ENCODE assay signal across 11 cellular contexts in genomic region chr11:10828407-10828806, GRCh38.
"Had no signal": no experiment of that assay in that cellular context is flagged by ENCODE, and none has a peak within 500 bp of the region (broad histone marks: within the 10 kb centered on the region; RNA-seq: fewer than 3 reads in every experiment).

No MANE protein-coding gene starts in this region.

- H3K4me3 Mint-ChIP-seq: GM23338, H9, HFFc6 had no signal

- DNase-seq: GM23248, GOT3, H7, H9, HCEC 1CT, HFFc6 had no signal

- FAIRE-seq: H1, H54 had no signal

- H3K4me3 ChIP-seq: GM23248, GM23338, HAP-1 had no signal

- ATAC-seq: GM23338, HCT116 had no signal

- H3K36me3 ChIP-seq: HAP-1 had no signal

- H3K9me3 Mint-ChIP-seq: GM23338, HFFc6 had no signal

- H3K27ac Mint-ChIP-seq: GM23338, HFFc6 had no signal

- H3K4me1 ChIP-seq: HAP-1 had no signal

- H3K27ac ChIP-seq: GM23248 had no signal

- H3K4me1 Mint-ChIP-seq: GM23338, H9 had no signal

- H3K9me3 ChIP-seq: HAP-1 had no signal
